Comparison of ENCODE assay signal across 25 cellular contexts in genomic region chr14:102899516-102899900, GRCh38. TPM values are rescaled to one million over a fixed set of nuclear protein-coding genes. Genes with fewer than 3 reads are reported as not detected.
DNase-seq lines count a peak whose midpoint lies in the region; ATAC-seq and TF ChIP-seq lines count a peak whose summit lies in the region.
"Had no signal": no experiment of that assay in that cellular context is flagged by ENCODE, and none has a peak within 500 bp of the region (broad histone marks: within the 10 kb centered on the region; RNA-seq: fewer than 3 reads in every experiment).

No MANE protein-coding gene starts in this region.

- H3K18ac ChIP-seq in H9 (ENCODE audit: insufficient read length, low read depth, low read length), result no peak overlapping the region
- no peak overlapping the region for H3K18ac ChIP-seq in trophoblast cell (ENCODE audit: low read length)

- H3K79me1 ChIP-seq in H9 (ENCODE audit: insufficient read depth, low read depth, low read length, poor library complexity, severe bottlenecking) (no peaks in the 10 kb centered on the region), trophoblast cell (ENCODE audit: low read length) (no peaks in the 10 kb centered on the region)

- H3K4me1 ChIP-seq in H9 (ENCODE audit: insufficient read depth, low read length), result no peaks in the 10 kb centered on the region
- H3K4me1 ChIP-seq in spleen, result peaks cover 8 to 69% (median 47%) of the 10 kb centered on the region in 6 donors
- H3K4me1 ChIP-seq in trophoblast cell (ENCODE audit: control insufficient read depth in 1 of 2, insufficient read depth in 2 of 2, low read length in 2 of 2), result no peaks in the 10 kb centered on the region
- H3K4me1 ChIP-seq: esophagus squamous epithelium, tibial artery had no signal

- H3K4ac ChIP-seq in H9 (ENCODE audit: low read depth, low read length) (no peak overlapping the region), trophoblast cell (ENCODE audit: low read depth, low read length) (no peak overlapping the region)

- H2BK15ac ChIP-seq in H9 (ENCODE audit: low read depth, low read length), result no peak overlapping the region

- H3K9ac ChIP-seq in H9 (ENCODE audit: extremely low read depth, insufficient read length, low read length), result no peak overlapping the region
- H3K9ac ChIP-seq in trophoblast cell (ENCODE audit: low read length), result no peak overlapping the region
- H3K9ac ChIP-seq: GM23248 had no signal

- peak overlapping the region; percentile 9 for H3K27ac Mint-ChIP-seq in activated CD4-positive, alpha-beta memory T cell treated with anti-CD3 and anti-CD28 coated beads for 36 hours
- H3K27ac Mint-ChIP-seq in activated CD4-positive, alpha-beta memory T cell treated with anti-CD3 and anti-CD28 coated beads, Interleukin-2, amount 10 ng/mL, durations not matched to agents 7 days and 5 days, result no peak overlapping the region
- H3K27ac Mint-ChIP-seq in H9 (peak overlapping the region; percentile 12 to 87 (median 82); a peak in 3 of 7 replicates), chondrocyte (ENCODE audit: unreplicated experiment) (no peak overlapping the region)

- H3T11ph ChIP-seq in H9 (ENCODE audit: low read length), result no peak overlapping the region

- H3K23ac ChIP-seq in H9 (ENCODE audit: insufficient read length, low read depth, low read length), result no peak overlapping the region
- no peak overlapping the region for H3K23ac ChIP-seq in trophoblast cell (ENCODE audit: low read length)

- no CpG with 5 or more reads among the region's 8 CpGs for WGBS in H9 (ENCODE audit: extremely low coverage, insufficient read length, low lambda C conversion rate)
- WGBS in spleen, 5 donors, result 95 to 97% (median 97%) methylated on average over 8 of the region's 8 CpGs
- no CpG with 5 or more reads among the region's 8 CpGs for WGBS in trophoblast cell (ENCODE audit: extremely low coverage, insufficient coverage, insufficient read length)

- CTCF ChIA-PET in activated CD4-positive, alpha-beta memory T cell treated with anti-CD3 and anti-CD28 coated beads for 36 hours (lab: Charles Lee), result no interaction called here
- CTCF ChIA-PET in activated CD4-positive, alpha-beta memory T cell treated with anti-CD3 and anti-CD28 coated beads, Interleukin-2, amount 10 ng/mL, durations not matched to agents 7 days and 5 days (lab: Charles Lee), result no interaction called here

- H3K9me3 ChIP-seq in H9 (ENCODE audit: control insufficient read depth, low read depth, low read length) (no peaks in the 10 kb centered on the region), spleen (no peaks in the 10 kb centered on the region), trophoblast cell (ENCODE audit: insufficient read depth, low read depth, low read length) (no peaks in the 10 kb centered on the region)
- H3K9me3 ChIP-seq: esophagus squamous epithelium, ovary, tibial artery had no signal

- H2BK120ac ChIP-seq in H9 (ENCODE audit: low read depth, low read length, poor library complexity, severe bottlenecking) (no peak overlapping the region), trophoblast cell (ENCODE audit: insufficient read depth, low read length, poor library complexity) (no peak overlapping the region)

- peaks cover 3 to 95% (median 61%) of the 10 kb centered on the region in 6 donors for H3K36me3 ChIP-seq in spleen
- peaks cover 8 to 12% of the 10 kb centered on the region in 2 experiments for H3K36me3 ChIP-seq in trophoblast cell (ENCODE audit: control insufficient read depth in 1 of 2, insufficient read depth in 2 of 2, low read length in 2 of 2)
- H3K36me3 ChIP-seq: ovary had no signal

- H4K20me1 ChIP-seq in H9 (ENCODE audit: control insufficient read depth, insufficient read depth, insufficient read length), result no peaks in the 10 kb centered on the region

- H2BK5ac ChIP-seq in H9 (ENCODE audit: insufficient read length, low read length) (no peak overlapping the region), trophoblast cell (ENCODE audit: low read depth, low read length, poor library complexity) (no peak overlapping the region)

- H3K36me3 Mint-ChIP-seq in activated CD4-positive, alpha-beta memory T cell treated with anti-CD3 and anti-CD28 coated beads for 36 hours, result peaks cover 52% of the 10 kb centered on the region
- peaks cover 38% of the 10 kb centered on the region for H3K36me3 Mint-ChIP-seq in activated CD4-positive, alpha-beta memory T cell treated with anti-CD3 and anti-CD28 coated beads, Interleukin-2, amount 10 ng/mL, durations not matched to agents 7 days and 5 days (ENCODE audit: low read depth)
- H3K36me3 Mint-ChIP-seq in H9 (ENCODE audit: insufficient read depth in 1 of 3, low read depth in 3 of 3), result peaks cover 3 to 8% (median 7%) of the 10 kb centered on the region in 3 experiments; a peak in 6 of 7 replicates
- H3K36me3 Mint-ChIP-seq in chondrocyte (ENCODE audit: low read depth), result peaks cover 22% of the 10 kb centered on the region

- POLR2A ChIA-PET in activated CD4-positive, alpha-beta memory T cell treated with anti-CD3 and anti-CD28 coated beads for 36 hours (lab: Charles Lee), result no interaction called here
- POLR2A ChIA-PET in activated CD4-positive, alpha-beta memory T cell treated with anti-CD3 and anti-CD28 coated beads, Interleukin-2, amount 10 ng/mL, durations not matched to agents 7 days and 5 days (lab: Charles Lee), result no interaction called here

- H2AFZ ChIP-seq in H9 (ENCODE audit: low read length), result no peak overlapping the region
- H2AFZ ChIP-seq in trophoblast cell (ENCODE audit: insufficient read depth, low read length, poor library complexity), result no peak overlapping the region
- H2AFZ ChIP-seq: GM23248 had no signal

- H3K14ac ChIP-seq in H9 (ENCODE audit: insufficient read depth, low read length) (no peak overlapping the region), trophoblast cell (ENCODE audit: low read length) (no peak overlapping the region)

- H2AK5ac ChIP-seq in H9 (ENCODE audit: insufficient read length, low read length) (no peak overlapping the region), trophoblast cell (ENCODE audit: low read length) (no peak overlapping the region)

- H3K23me2 ChIP-seq in H9 (ENCODE audit: insufficient read length, low read depth, low read length, poor library complexity, severe bottlenecking), result no peaks in the 10 kb centered on the region

- no peak for TF ChIP-seq POLR2A in spleen (IDR thresholded peaks at IDR 0.05)

- H3K27me3 Mint-ChIP-seq in activated CD4-positive, alpha-beta memory T cell treated with anti-CD3 and anti-CD28 coated beads for 36 hours, result no peaks in the 10 kb centered on the region
- H3K27me3 Mint-ChIP-seq in activated CD4-positive, alpha-beta memory T cell treated with anti-CD3 and anti-CD28 coated beads, Interleukin-2, amount 10 ng/mL, durations not matched to agents 7 days and 5 days, result no peaks in the 10 kb centered on the region
- H3K27me3 Mint-ChIP-seq in H9 (ENCODE audit: low read depth), result no peaks in the 10 kb centered on the region; the same call in 1 of the 2 replicates
- H3K27me3 Mint-ChIP-seq in chondrocyte (ENCODE audit: low read depth), result no peaks in the 10 kb centered on the region

- H3K56ac ChIP-seq in H9 (ENCODE audit: insufficient read length, low read depth, low read length), result no peak overlapping the region

- H4K91ac ChIP-seq in H9 (ENCODE audit: insufficient read length, low read depth, low read length) (no peak overlapping the region), trophoblast cell (ENCODE audit: low read depth, low read length) (no peak overlapping the region)

- H3K9me3 Mint-ChIP-seq in activated CD4-positive, alpha-beta memory T cell treated with anti-CD3 and anti-CD28 coated beads for 36 hours, result no peaks in the 10 kb centered on the region
- H3K9me3 Mint-ChIP-seq in activated CD4-positive, alpha-beta memory T cell treated with anti-CD3 and anti-CD28 coated beads, Interleukin-2, amount 10 ng/mL, durations not matched to agents 7 days and 5 days, result no peaks in the 10 kb centered on the region
- H3K9me3 Mint-ChIP-seq in H9 (no peaks in the 10 kb centered on the region), chondrocyte (ENCODE audit: low read depth) (no peaks in the 10 kb centered on the region)

- no peak overlapping the region for H4K12ac ChIP-seq in trophoblast cell (ENCODE audit: low read depth, low read length)

- H4K8ac ChIP-seq in H9 (replicated peaks; ENCODE audit: insufficient read length, low read depth, low read length) (no peak overlapping the region), trophoblast cell (ENCODE audit: low read depth, low read length) (no peak overlapping the region)

- H2BK12ac ChIP-seq in H9 (ENCODE audit: insufficient read length, low read depth, low read length) (no peak overlapping the region), trophoblast cell (ENCODE audit: low read length) (no peak overlapping the region)

- H4K5ac ChIP-seq in H9 (ENCODE audit: insufficient read length, low read depth, low read length), result no peak overlapping the region

- peaks cover 14% of the 10 kb centered on the region for H3K4me1 Mint-ChIP-seq in activated CD4-positive, alpha-beta memory T cell treated with anti-CD3 and anti-CD28 coated beads for 36 hours (ENCODE audit: low read depth)
- peaks cover 19% of the 10 kb centered on the region for H3K4me1 Mint-ChIP-seq in activated CD4-positive, alpha-beta memory T cell treated with anti-CD3 and anti-CD28 coated beads, Interleukin-2, amount 10 ng/mL, durations not matched to agents 7 days and 5 days
- H3K4me1 Mint-ChIP-seq in H9 (peaks cover 2 to 4% of the 10 kb centered on the region in 2 experiments; a peak in 3 of 4 replicates), chondrocyte (ENCODE audit: low read depth) (no peaks in the 10 kb centered on the region)

- no peak for ATAC-seq in HG03460 (IDR thresholded peaks at IDR 0.05; ENCODE audit: unreplicated experiment)
- ATAC-seq: left colon, SK-N-SH treated with all-trans-retinoic acid at 6 μM for 48 hours had no signal

- no peaks in the 10 kb centered on the region for H3K79me2 ChIP-seq in H9 (ENCODE audit: insufficient read depth, low read length)
- H3K79me2 ChIP-seq in trophoblast cell (ENCODE audit: control insufficient read depth, insufficient read depth, low read length, poor library complexity), result no peaks in the 10 kb centered on the region

- no peak overlapping the region for H3K4me3 Mint-ChIP-seq in activated CD4-positive, alpha-beta memory T cell treated with anti-CD3 and anti-CD28 coated beads for 36 hours
- H3K4me3 Mint-ChIP-seq in activated CD4-positive, alpha-beta memory T cell treated with anti-CD3 and anti-CD28 coated beads, Interleukin-2, amount 10 ng/mL, durations not matched to agents 7 days and 5 days, result no peak overlapping the region
- H3K4me3 Mint-ChIP-seq in H9 (no peak overlapping the region), chondrocyte (ENCODE audit: unreplicated experiment) (no peak overlapping the region)

- H3K4me2 ChIP-seq in H9 (ENCODE audit: insufficient read depth, insufficient read length, low read length) (no peak overlapping the region), trophoblast cell (ENCODE audit: low read length) (no peak overlapping the region)

- no peak for TF ChIP-seq CTCF in H9 (conservative IDR thresholded peaks at IDR 0.05)
- TF ChIP-seq CTCF in chondrocyte (IDR thresholded peaks at IDR 0.05), result no peak
- TF ChIP-seq CTCF in spleen (IDR thresholded peaks at IDR 0.05 in 8 of 11, conservative IDR thresholded peaks at IDR 0.05 in 3 of 11), result no peak

- intact Hi-C loops in activated CD4-positive, alpha-beta memory T cell treated with anti-CD3 and anti-CD28 coated beads for 36 hours (cut with micrococcal nuclease), result no loop called here
- intact Hi-C loops in spleen (cut with DNase I; ENCODE audit: low total_unique reads), result loop anchor here (10.0 kb wide), 1 partner anchor 125 kb away; the partner anchor contains the start of gene TRAF3

- H3K27me3 ChIP-seq in H9 (ENCODE audit: insufficient read depth, low read length) (no peaks in the 10 kb centered on the region), spleen (replicated peaks in 1 of 7) (no peaks in the 10 kb centered on the region), trophoblast cell (ENCODE audit: insufficient read depth, low read length) (no peaks in the 10 kb centered on the region)
- H3K27me3 ChIP-seq: esophagus squamous epithelium, ovary, tibial artery had no signal

- H2BK20ac ChIP-seq in H9 (ENCODE audit: low read depth, low read length, poor library complexity, severe bottlenecking), result no peak overlapping the region

- H3K27ac ChIP-seq in H9 (ENCODE audit: insufficient read length, low read depth, low read length) (no peak overlapping the region), spleen (peak overlapping the region in 6 of 8 donors; percentile 3 to 77 (median 50)), trophoblast cell (ENCODE audit: low read depth, low read length) (no peak overlapping the region)
- H3K27ac ChIP-seq: coronary artery, esophagus squamous epithelium, GM23248, ovary, tibial artery had no signal

- H3K4me3 ChIP-seq in spleen, result no peak overlapping the region
- no peak overlapping the region for H3K4me3 ChIP-seq in trophoblast cell (ENCODE audit: low read depth, low read length)
- H3K4me3 ChIP-seq: coronary artery, esophagus squamous epithelium, GM23248, ovary, tibial artery had no signal

- no peak for DNase-seq in activated CD4-positive, alpha-beta memory T cell treated with anti-CD3 and anti-CD28 coated beads for 36 hours
- DNase-seq in activated CD4-positive, alpha-beta memory T cell treated with anti-CD3 and anti-CD28 coated beads, Interleukin-2, amount 10 ng/mL, durations not matched to agents 7 days and 5 days, result no peak
- DNase-seq in H9, result no peak
- peak; percentile 51 for DNase-seq in chondrocyte (ENCODE audit: low spot score)
- no peak for DNase-seq in spleen
- DNase-seq in medulla oblongata (ENCODE audit: extremely low spot score), result no peak
- DNase-seq in trophoblast cell, result no peak
- DNase-seq: activated CD4-positive, CD25-positive, alpha-beta regulatory T cell; AML-193; amniotic stem cell; esophagus squamous epithelium; GM23248; left colon; mesenchymal stem cell; NCI-H1105 treated with DMSO at 0.1 percent for 48 hours; OCI-M1; ovary; stimulated activated CD4-positive, alpha-beta T cell treated with anti-CD3 and anti-CD28 coated beads, Interleukin-2, amount 100 ng/mL, for 48 hours; stimulated activated naive CD4-positive, alpha-beta T cell; tibial artery had no signal

RNA-seq across cellular contexts. Expression of gene AMN, which starts 23.0 kb away (rescaled TPM):
- under 1 TPM in 1 of 2 experiments, not detected in 1; 0.17 TPM for total RNA-seq in activated CD4-positive, alpha-beta memory T cell treated with anti-CD3 and anti-CD28 coated beads for 36 hours
- total RNA-seq in activated CD4-positive, alpha-beta memory T cell treated with anti-CD3 and anti-CD28 coated beads, Interleukin-2, amount 10 ng/mL, durations not matched to agents 7 days and 5 days, result under 1 TPM; 0.20 to 0.23 TPM
- total RNA-seq in H9 (2021) (1.9 and 2.2 TPM in 2 replicates), chondrocyte (0.30 to 0.38 TPM in 2 of 3 replicates, not detected in the other), spleen (1 to 10 TPM in 6 of 7 donors, under 1 TPM in 1; 0.65 to 3.0 (median 2.4) TPM)
- 1 to 10 TPM; 1.6 to 2.2 (median 2.1) TPM for polyA plus RNA-seq in spleen
- 0.66 and 0.89 TPM in 2 replicates for polyA plus RNA-seq in trophoblast cell (2013)
- total RNA-seq: G401, GM23248, MCF 10A had no signal
- polyA plus RNA-seq: GM23248 had no signal

Comparison
In these comparisons a context has a peak if more than half of its experiments do, and no peak if none do; other contexts are left out.
1. H3K27ac Mint-ChIP-seq: peak in activated CD4-positive, alpha-beta memory T cell treated with anti-CD3 and anti-CD28 coated beads for 36 hours (single experiment) and H9 (3 of 3); none in activated CD4-positive, alpha-beta memory T cell treated with anti-CD3 and anti-CD28 coated beads, Interleukin-2, amount 10 ng/mL, durations not matched to agents 7 days and 5 days (single experiment) and chondrocyte (single experiment).
2. H3K27ac ChIP-seq: peak in spleen (6 of 8); none in H9 (single experiment) and trophoblast cell (single experiment).